25 cellular contexts compared by ENCODE assay signal in genomic region chr11:69884286-69884685, GRCh38.
DNase-seq lines count a peak whose midpoint lies in the region; ATAC-seq and TF ChIP-seq lines count a peak whose summit lies in the region.
"Had no signal": no experiment of that assay in that cellular context is flagged by ENCODE, and none has a peak within 500 bp of the region (broad histone marks: within the 10 kb centered on the region; RNA-seq: fewer than 3 reads in every experiment).

No MANE protein-coding gene starts in this region.

- WGBS in neuronal stem cell (ENCODE audit: extremely low coverage in 2 of 2, insufficient read length in 2 of 2, insufficient replicate concordance in 1 of 2), 2 donors = no CpG with 5 or more reads among the region's 10 CpGs

- no peak overlapping the region for H3K14ac ChIP-seq in neuronal stem cell (ENCODE audit: low read length)

- H3K4ac ChIP-seq in neuronal stem cell (ENCODE audit: low read length) = no peak overlapping the region

- no peak overlapping the region for H3K4me3 ChIP-seq in RWPE2 (ENCODE audit: severe bottlenecking)
- no peak overlapping the region for H3K4me3 ChIP-seq in mucosa of descending colon
- H3K4me3 ChIP-seq in neuronal stem cell (ENCODE audit: low read length in 2 of 2) = no peak overlapping the region
- H3K4me3 ChIP-seq: BLaER1, GM12878 had no signal

- no peaks in the 10 kb centered on the region for H3K9me3 ChIP-seq in RWPE2 (ENCODE audit: severe bottlenecking)
- no peaks in the 10 kb centered on the region for H3K9me3 ChIP-seq in mucosa of descending colon
- no peaks in the 10 kb centered on the region for H3K9me3 ChIP-seq in neuronal stem cell (replicated peaks in 1 of 2; ENCODE audit: control insufficient read depth in 2 of 2, insufficient read depth in 1 of 2, low read depth in 1 of 2, low read length in 2 of 2)
- H3K9me3 ChIP-seq: BE2C, BLaER1 had no signal

- H2AK5ac ChIP-seq in neuronal stem cell (ENCODE audit: low read depth, low read length) = peak overlapping the region; percentile 59

- no peak overlapping the region for H3K23ac ChIP-seq in neuronal stem cell (ENCODE audit: low read depth, low read length, poor library complexity)

- H2BK5ac ChIP-seq in neuronal stem cell (ENCODE audit: low read length) = no peak overlapping the region

- intact Hi-C loops in Right ventricle myocardium superior (cut with DNase I) (loop anchor here (5.0 kb wide), 1 partner anchor 182 kb away; the partner anchor contains the start of gene FGF19), cardiac septum (cut with DNase I) (no loop called here), mucosa of descending colon (cut with DNase I, micrococcal nuclease) (no loop called here)

- TF ChIP-seq CTCF in RWPE2 (IDR thresholded peaks at IDR 0.05; ENCODE audit: poor library complexity, severe bottlenecking) = no peak
- TF ChIP-seq CTCF in mucosa of descending colon (IDR thresholded peaks at IDR 0.05) = no peak

- peak; percentile 23 for DNase-seq in Right ventricle myocardium superior
- DNase-seq in cardiac septum (ENCODE audit: low spot score) = no peak
- DNase-seq in RWPE2 (ENCODE audit: low spot score) = peak; percentile 11
- peak in 2 of 3 donors; percentile 9 to 22 for DNase-seq in mucosa of descending colon
- no peak for DNase-seq in neuronal stem cell (ENCODE audit: low spot score)
- DNase-seq in superior temporal gyrus (ENCODE audit: extremely low spot score) = no peak
- DNase-seq in stimulated activated CD4-positive, alpha-beta T cell treated with anti-CD3 and anti-CD28 coated beads, Interleukin-12 subunit alpha, Interleukin-12 subunit beta, amount 100 ng/mL, for 4 hours = no peak
- no peak for DNase-seq in NAMALWA (ENCODE audit: low spot score)
- DNase-seq: 8988T; ACHN; BE2C; C1 segment of cervical spinal cord; CD4-positive, alpha-beta memory T cell; CD4-positive, CD25-positive, alpha-beta regulatory T cell; CD8-positive, alpha-beta memory T cell; COR-L47; DMS 273 treated with DMSO at 0.1 percent for 48 hours; DMS153; DMS53; DMS79; DND-41; EL; GDM1 had no signal

- H3K79me1 ChIP-seq in neuronal stem cell (ENCODE audit: low read depth, low read length) = no peaks in the 10 kb centered on the region

- H3K27me3 ChIP-seq in RWPE2 (ENCODE audit: insufficient read depth, poor library complexity, severe bottlenecking) (no peaks in the 10 kb centered on the region), neuronal stem cell (ENCODE audit: control insufficient read depth in 3 of 3, insufficient read depth in 3 of 3, low read depth in 1 of 3, low read length in 3 of 3) (peaks cover 0 to 3% (median 1%) of the 10 kb centered on the region in 3 experiments)
- H3K27me3 ChIP-seq: BE2C had no signal

- no peak overlapping the region for H4K91ac ChIP-seq in neuronal stem cell (ENCODE audit: low read depth, low read length, poor library complexity)

- H4K8ac ChIP-seq in neuronal stem cell (ENCODE audit: low read depth, low read length) = no peak overlapping the region

- H2BK12ac ChIP-seq in neuronal stem cell (ENCODE audit: low read length) = no peak overlapping the region

- H3K27ac ChIP-seq in RWPE2 (ENCODE audit: poor library complexity, severe bottlenecking) (no peak overlapping the region), neuronal stem cell (replicated peaks; ENCODE audit: low read length) (no peak overlapping the region)
- H3K27ac ChIP-seq: BLaER1 had no signal

- H2BK15ac ChIP-seq in neuronal stem cell (ENCODE audit: low read length) = peak overlapping the region; percentile 22

- ATAC-seq in Right ventricle myocardium superior (ENCODE audit: poor library complexity) (no peak), RWPE2 (ENCODE audit: low read depth) (no peak), mucosa of descending colon (no peak)
- ATAC-seq: GM12878 had no signal

- no peak overlapping the region for H2AFZ ChIP-seq in neuronal stem cell (ENCODE audit: low read length)

- no peak overlapping the region for H3K4me2 ChIP-seq in neuronal stem cell (ENCODE audit: insufficient read depth, low read length, poor library complexity, severe bottlenecking)
- H3K4me2 ChIP-seq: BLaER1 had no signal

- no peak overlapping the region for H3K9ac ChIP-seq in neuronal stem cell (ENCODE audit: low read depth, low read length, poor library complexity)
- H3K9ac ChIP-seq: BLaER1 had no signal

- peak overlapping the region; percentile 15 for H3K18ac ChIP-seq in neuronal stem cell (ENCODE audit: low read length)

- no peaks in the 10 kb centered on the region for H3K4me1 ChIP-seq in RWPE2 (ENCODE audit: insufficient read depth, poor library complexity, severe bottlenecking)
- peaks cover 4% of the 10 kb centered on the region for H3K4me1 ChIP-seq in mucosa of descending colon (ENCODE audit: low read depth)
- peaks cover under 1 to 8% of the 10 kb centered on the region in 2 donors for H3K4me1 ChIP-seq in neuronal stem cell (ENCODE audit: control insufficient read depth in 2 of 2, insufficient read depth in 1 of 2, low read depth in 1 of 2, low read length in 2 of 2)

- H3K36me3 ChIP-seq in RWPE2 (ENCODE audit: low read depth) (no peaks in the 10 kb centered on the region), mucosa of descending colon (ENCODE audit: low read depth) (no peaks in the 10 kb centered on the region), neuronal stem cell (replicated peaks in 1 of 2; ENCODE audit: control insufficient read depth in 2 of 2, insufficient read depth in 2 of 2, low read length in 2 of 2) (no peaks in the 10 kb centered on the region)
- H3K36me3 ChIP-seq: BE2C, BLaER1 had no signal

- no peak overlapping the region for H2BK120ac ChIP-seq in neuronal stem cell (ENCODE audit: low read depth, low read length)

Comparison
In these comparisons a context has a peak if more than half of its experiments do, and no peak if none do; other contexts are left out.
1. DNase-seq: peak in Right ventricle myocardium superior (single experiment), RWPE2 (single experiment) and mucosa of descending colon (2 of 3); none in cardiac septum (single experiment), neuronal stem cell (single experiment), superior temporal gyrus (single experiment), stimulated activated CD4-positive, alpha-beta T cell treated with anti-CD3 and anti-CD28 coated beads, Interleukin-12 subunit alpha, Interleukin-12 subunit beta, amount 100 ng/mL, for 4 hours (single experiment) and NAMALWA (single experiment).